1 cellular context compared by ENCODE assay signal in the genomic region with DNA sequence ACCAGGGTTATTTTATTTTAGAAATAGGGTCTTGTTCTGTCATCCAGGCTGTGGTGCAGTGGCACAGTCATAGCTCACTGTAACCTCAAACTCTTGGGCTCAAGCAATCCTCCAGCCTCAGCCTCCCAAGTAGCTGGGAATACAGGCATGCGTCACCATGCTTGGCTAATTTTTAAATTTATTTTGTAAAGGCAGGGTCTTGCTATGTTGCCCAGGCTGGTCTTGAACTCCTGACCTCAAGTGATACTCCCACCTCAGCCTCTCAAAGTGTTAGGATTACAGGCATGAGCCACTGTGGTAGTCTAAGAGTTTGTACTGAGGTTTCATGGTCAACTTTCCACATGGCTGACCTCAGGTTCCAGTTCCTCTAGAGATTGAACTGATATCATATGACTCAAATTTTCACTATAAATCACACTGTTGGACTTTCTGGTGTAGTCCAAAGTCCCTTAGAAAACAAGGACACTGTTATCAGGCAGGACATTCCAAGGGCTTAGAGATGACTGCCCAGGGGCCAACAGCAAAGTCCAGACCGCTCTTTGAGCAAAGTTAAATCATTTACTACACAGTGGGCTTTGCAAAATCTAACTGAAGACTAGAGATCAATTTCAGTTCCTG.
A peak's percentile ranks its signal among the peaks of the same experiment; 100 is the strongest.
TF ChIP-seq lines count a peak whose summit lies in the region.

No MANE protein-coding gene starts in this region.

TF ChIP-seq in GM12878, 131 proteins besides CTCF, POLR2A, EP300 and RAD21 (continued from another document):
- 0 out of 2 replicates have a peak, but pooled peaks have one; percentile 29 for TF ChIP-seq CBX5 (IDR thresholded peaks at IDR 0.05; ENCODE audit: low read depth)
- TF ChIP-seq ZNF217 (IDR thresholded peaks at IDR 0.05): peak; percentile 92
- TF ChIP-seq CBFB (IDR thresholded peaks at IDR 0.05; ENCODE audit: low read depth): no peak; the same call in 1 of the 2 replicates
- no peak for TF ChIP-seq SIX5 (IDR thresholded peaks at IDR 0.05; ENCODE audit: low read depth, low read length, severe bottlenecking)
- TF ChIP-seq MEF2B (IDR thresholded peaks at IDR 0.05; ENCODE audit: partially characterized antibody, poor library complexity, severe bottlenecking): peak; percentile 33
- peak in 1 of 2 experiments; percentile 66; a peak in 2 of 4 replicates for TF ChIP-seq BHLHE40 (IDR thresholded peaks at IDR 0.05; ENCODE audit: borderline replicate concordance in 1 of 2, low read depth in 2 of 2, low read length in 1 of 2)
- TF ChIP-seq, protein P1, sequence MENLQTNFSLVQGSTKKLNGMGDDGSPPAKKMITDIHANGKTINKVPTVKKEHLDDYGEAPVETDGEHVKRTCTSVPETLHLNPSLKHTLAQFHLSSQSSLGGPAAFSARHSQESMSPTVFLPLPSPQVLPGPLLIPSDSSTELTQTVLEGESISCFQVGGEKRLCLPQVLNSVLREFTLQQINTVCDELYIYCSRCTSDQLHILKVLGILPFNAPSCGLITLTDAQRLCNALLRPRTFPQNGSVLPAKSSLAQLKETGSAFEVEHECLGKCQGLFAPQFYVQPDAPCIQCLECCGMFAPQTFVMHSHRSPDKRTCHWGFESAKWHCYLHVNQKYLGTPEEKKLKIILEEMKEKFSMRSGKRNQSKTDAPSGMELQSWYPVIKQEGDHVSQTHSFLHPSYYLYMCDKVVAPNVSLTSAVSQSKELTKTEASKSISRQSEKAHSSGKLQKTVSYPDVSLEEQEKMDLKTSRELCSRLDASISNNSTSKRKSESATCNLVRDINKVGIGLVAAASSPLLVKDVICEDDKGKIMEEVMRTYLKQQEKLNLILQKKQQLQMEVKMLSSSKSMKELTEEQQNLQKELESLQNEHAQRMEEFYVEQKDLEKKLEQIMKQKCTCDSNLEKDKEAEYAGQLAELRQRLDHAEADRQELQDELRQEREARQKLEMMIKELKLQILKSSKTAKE (IDR thresholded peaks at IDR 0.05; ENCODE audit: low read depth, poor library complexity, severe bottlenecking): peak; percentile 67
- no peak for TF ChIP-seq KLF5 (IDR thresholded peaks at IDR 0.05; ENCODE audit: partially characterized antibody)
- TF ChIP-seq BMI1 (IDR thresholded peaks at IDR 0.05; ENCODE audit: borderline replicate concordance): peak; percentile 51
- TF ChIP-seq KDM1A (IDR thresholded peaks at IDR 0.05; ENCODE audit: borderline replicate concordance): no peak
- 0 out of 2 replicates have a peak, but pooled peaks have one; percentile 26 for TF ChIP-seq ATF7 (IDR thresholded peaks at IDR 0.05; ENCODE audit: low read depth)
- TF ChIP-seq ASH2L (IDR thresholded peaks at IDR 0.05; ENCODE audit: borderline replicate concordance, low read depth): no peak
- peak; percentile 88 for TF ChIP-seq SPI1 (IDR thresholded peaks at IDR 0.05; ENCODE audit: borderline replicate concordance, insufficient read depth, low read depth, low read length)
- TF ChIP-seq GATAD2B (conservative IDR thresholded peaks at IDR 0.05; ENCODE audit: low read depth): 0 out of 2 replicates have a peak, but pooled peaks have one; percentile 29
- TF ChIP-seq EED (IDR thresholded peaks at IDR 0.05; ENCODE audit: low read depth): peak; percentile 72
- TF ChIP-seq, protein P2, sequence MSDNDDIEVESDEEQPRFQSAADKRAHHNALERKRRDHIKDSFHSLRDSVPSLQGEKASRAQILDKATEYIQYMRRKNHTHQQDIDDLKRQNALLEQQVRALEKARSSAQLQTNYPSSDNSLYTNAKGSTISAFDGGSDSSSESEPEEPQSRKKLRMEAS (IDR thresholded peaks at IDR 0.05; ENCODE audit: low read depth, low read length): no peak
- TF ChIP-seq, protein P3, sequence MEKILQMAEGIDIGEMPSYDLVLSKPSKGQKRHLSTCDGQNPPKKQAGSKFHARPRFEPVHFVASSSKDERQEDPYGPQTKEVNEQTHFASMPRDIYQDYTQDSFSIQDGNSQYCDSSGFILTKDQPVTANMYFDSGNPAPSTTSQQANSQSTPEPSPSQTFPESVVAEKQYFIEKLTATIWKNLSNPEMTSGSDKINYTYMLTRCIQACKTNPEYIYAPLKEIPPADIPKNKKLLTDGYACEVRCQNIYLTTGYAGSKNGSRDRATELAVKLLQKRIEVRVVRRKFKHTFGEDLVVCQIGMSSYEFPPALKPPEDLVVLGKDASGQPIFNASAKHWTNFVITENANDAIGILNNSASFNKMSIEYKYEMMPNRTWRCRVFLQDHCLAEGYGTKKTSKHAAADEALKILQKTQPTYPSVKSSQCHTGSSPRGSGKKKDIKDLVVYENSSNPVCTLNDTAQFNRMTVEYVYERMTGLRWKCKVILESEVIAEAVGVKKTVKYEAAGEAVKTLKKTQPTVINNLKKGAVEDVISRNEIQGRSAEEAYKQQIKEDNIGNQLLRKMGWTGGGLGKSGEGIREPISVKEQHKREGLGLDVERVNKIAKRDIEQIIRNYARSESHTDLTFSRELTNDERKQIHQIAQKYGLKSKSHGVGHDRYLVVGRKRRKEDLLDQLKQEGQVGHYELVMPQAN (conservative IDR thresholded peaks at IDR 0.05): peak; percentile 46; the same call in 1 of the 2 replicates
- TF ChIP-seq, protein P4, sequence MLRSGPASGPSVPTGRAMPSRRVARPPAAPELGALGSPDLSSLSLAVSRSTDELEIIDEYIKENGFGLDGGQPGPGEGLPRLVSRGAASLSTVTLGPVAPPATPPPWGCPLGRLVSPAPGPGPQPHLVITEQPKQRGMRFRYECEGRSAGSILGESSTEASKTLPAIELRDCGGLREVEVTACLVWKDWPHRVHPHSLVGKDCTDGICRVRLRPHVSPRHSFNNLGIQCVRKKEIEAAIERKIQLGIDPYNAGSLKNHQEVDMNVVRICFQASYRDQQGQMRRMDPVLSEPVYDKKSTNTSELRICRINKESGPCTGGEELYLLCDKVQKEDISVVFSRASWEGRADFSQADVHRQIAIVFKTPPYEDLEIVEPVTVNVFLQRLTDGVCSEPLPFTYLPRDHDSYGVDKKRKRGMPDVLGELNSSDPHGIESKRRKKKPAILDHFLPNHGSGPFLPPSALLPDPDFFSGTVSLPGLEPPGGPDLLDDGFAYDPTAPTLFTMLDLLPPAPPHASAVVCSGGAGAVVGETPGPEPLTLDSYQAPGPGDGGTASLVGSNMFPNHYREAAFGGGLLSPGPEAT (IDR thresholded peaks at IDR 0.05; ENCODE audit: low read depth): peak; percentile 72
- peak; percentile 95 for TF ChIP-seq NR2F1 (conservative IDR thresholded peaks at IDR 0.05)
- TF ChIP-seq, protein P5, sequence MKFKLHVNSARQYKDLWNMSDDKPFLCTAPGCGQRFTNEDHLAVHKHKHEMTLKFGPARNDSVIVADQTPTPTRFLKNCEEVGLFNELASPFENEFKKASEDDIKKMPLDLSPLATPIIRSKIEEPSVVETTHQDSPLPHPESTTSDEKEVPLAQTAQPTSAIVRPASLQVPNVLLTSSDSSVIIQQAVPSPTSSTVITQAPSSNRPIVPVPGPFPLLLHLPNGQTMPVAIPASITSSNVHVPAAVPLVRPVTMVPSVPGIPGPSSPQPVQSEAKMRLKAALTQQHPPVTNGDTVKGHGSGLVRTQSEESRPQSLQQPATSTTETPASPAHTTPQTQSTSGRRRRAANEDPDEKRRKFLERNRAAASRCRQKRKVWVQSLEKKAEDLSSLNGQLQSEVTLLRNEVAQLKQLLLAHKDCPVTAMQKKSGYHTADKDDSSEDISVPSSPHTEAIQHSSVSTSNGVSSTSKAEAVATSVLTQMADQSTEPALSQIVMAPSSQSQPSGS (IDR thresholded peaks at IDR 0.05; ENCODE audit: low read length): peak; percentile 60
- peak; percentile 81 for TF ChIP-seq IKZF1 (conservative IDR thresholded peaks at IDR 0.05)
- TF ChIP-seq IRF4 (IDR thresholded peaks at IDR 0.05; ENCODE audit: low read depth, low read length): peak; percentile 61; the same call in 1 of the 2 replicates
